8 cellular contexts compared by ENCODE assay signal in the genomic region with DNA sequence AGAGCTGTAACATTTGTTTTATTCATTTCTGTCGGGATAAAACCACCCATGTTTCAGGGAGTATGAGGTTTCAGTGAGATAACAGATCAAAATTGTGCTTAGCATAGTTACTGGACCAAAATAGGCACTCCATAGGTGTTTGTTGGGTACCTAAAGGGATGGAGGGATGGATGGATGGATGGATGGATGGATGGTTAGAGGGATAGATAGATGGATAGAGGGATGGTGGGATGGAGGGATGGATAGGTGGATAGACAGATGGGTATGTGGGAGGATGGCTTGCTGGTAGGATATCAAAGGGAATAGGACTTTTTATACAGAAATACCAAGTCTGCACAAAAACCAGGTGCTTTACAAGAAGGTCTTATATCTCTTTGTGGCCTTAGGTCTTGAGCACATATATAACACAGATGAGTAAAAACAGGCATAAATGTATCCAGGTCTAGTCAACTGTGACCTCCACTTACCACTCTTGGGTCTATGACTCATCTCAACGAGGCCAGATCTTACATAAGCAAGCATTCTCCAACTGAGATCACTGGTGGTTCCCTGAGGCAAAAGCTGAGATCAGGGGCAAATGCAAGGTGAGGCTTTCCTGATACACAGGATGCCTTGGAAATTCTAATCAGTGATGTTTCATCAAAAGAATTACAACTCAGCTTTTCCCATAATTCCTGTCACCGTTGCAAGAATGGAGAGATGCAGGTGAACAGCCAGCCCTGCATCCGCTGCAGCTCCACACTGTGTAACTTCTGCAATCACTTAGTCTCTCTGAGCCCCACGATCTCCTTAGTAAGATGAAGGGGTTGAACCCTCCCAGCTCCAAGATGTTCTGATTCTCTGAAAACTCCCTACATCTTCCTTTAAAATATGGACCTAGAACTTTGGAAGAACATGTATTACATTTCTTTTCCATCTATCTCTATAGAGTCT. TPM values are rescaled to one million over a fixed set of nuclear protein-coding genes. Genes with fewer than 3 reads are reported as not detected.
DNase-seq lines count a peak whose midpoint lies in the region; ATAC-seq, FAIRE-seq and TF ChIP-seq lines count a peak whose summit lies in the region.

No MANE protein-coding gene starts in this region.

- CTCF ChIA-PET in activated CD8-positive, alpha-beta memory T cell treated with anti-CD3 and anti-CD28 coated beads, Interleukin-2, amount 10 ng/mL, durations not matched to agents 7 days and 5 days (lab: Charles Lee) = interaction anchor here (0.8 to 1.4 kb wide), 3 partner anchors 10 to 64 kb away, joined by 3 to 4 read pairs (median 4); a partner anchor contains a TSS
- CTCF ChIA-PET in HepG2 (lab: Yijun Ruan, JAX; ENCODE audit: low intra/inter-chr PET ratio, low total read pairs) (no interaction called here), A673 (lab: Charles Lee) (no interaction called here)

- TF ChIP-seq CTCF in HepG2 (CRISPR knock-in tag; IDR thresholded peaks at IDR 0.05) (no peak), A673 (conservative IDR thresholded peaks at IDR 0.05; ENCODE audit: low read depth, low read length) (no peak)

- no peak for TF ChIP-seq EP300 in HepG2 (IDR thresholded peaks at IDR 0.05; ENCODE audit: low read depth in 2 of 2, low read length in 2 of 2)
- no peak for TF ChIP-seq EP300 in HepG2 (CRISPR knock-in tag; IDR thresholded peaks at IDR 0.05; ENCODE audit: borderline replicate concordance)

- H3K4me3 Mint-ChIP-seq in activated CD8-positive, alpha-beta memory T cell treated with anti-CD3 and anti-CD28 coated beads, Interleukin-2, amount 10 ng/mL, durations not matched to agents 7 days and 5 days = no peak overlapping the region

- ATAC-seq in activated CD8-positive, alpha-beta memory T cell treated with anti-CD3 and anti-CD28 coated beads, Interleukin-2, amount 10 ng/mL, durations not matched to agents 7 days and 5 days = peak; percentile 96
- peak; percentile 67 for ATAC-seq in HG02798 (IDR thresholded peaks at IDR 0.05; ENCODE audit: poor library complexity, unreplicated experiment)
- no peak for ATAC-seq in HepG2

- no peaks in the 10 kb centered on the region for H3K79me2 ChIP-seq in HepG2 (ENCODE audit: insufficient read depth, low read length)

- POLR2A ChIA-PET in HepG2 (lab: Yijun Ruan, JAX) (no interaction called here), A673 (lab: Charles Lee; ENCODE audit: low non-redundant PET) (no interaction called here)

- no peaks in the 10 kb centered on the region for H3K36me3 Mint-ChIP-seq in activated CD8-positive, alpha-beta memory T cell treated with anti-CD3 and anti-CD28 coated beads, Interleukin-2, amount 10 ng/mL, durations not matched to agents 7 days and 5 days

- H3K9me3 ChIP-seq in HepG2 (ENCODE audit: low read length) = no peaks in the 10 kb centered on the region
- H3K9me3 ChIP-seq in A673 (ENCODE audit: low read depth, low read length, poor library complexity, severe bottlenecking) = no peaks in the 10 kb centered on the region

- peaks cover 68% of the 10 kb centered on the region for H3K27me3 Mint-ChIP-seq in activated CD8-positive, alpha-beta memory T cell treated with anti-CD3 and anti-CD28 coated beads, Interleukin-2, amount 10 ng/mL, durations not matched to agents 7 days and 5 days

- H3K27ac ChIP-seq in HepG2 (ENCODE audit: extremely low read length, insufficient read depth, low read length) = no peak overlapping the region
- no peak overlapping the region for H3K27ac ChIP-seq in A673 (ENCODE audit: low read depth, low read length, poor library complexity, severe bottlenecking)

- no peak overlapping the region for H3K4me3 ChIP-seq in HepG2 (replicated peaks in 1 of 3; ENCODE audit: insufficient read depth in 1 of 3, low read depth in 2 of 3, low read length in 3 of 3)
- no peak overlapping the region for H3K4me3 ChIP-seq in A673 (ENCODE audit: low read depth, low read length, poor library complexity, severe bottlenecking)

- H2AFZ ChIP-seq in HepG2 (ENCODE audit: low read length) = no peak overlapping the region

- 24% methylated on average over 5 of the region's 5 CpGs for WGBS in HepG2 (ENCODE audit: low lambda C conversion rate)

- H4K20me1 ChIP-seq in HepG2 (ENCODE audit: insufficient read depth, low read length) = no peaks in the 10 kb centered on the region

- no peak for TF ChIP-seq RAD21 in HepG2 (CRISPR knock-in tag; IDR thresholded peaks at IDR 0.05)

- in situ Hi-C loops in HepG2 (cut with HindIII; ENCODE audit: extremely low pct_ligation_motif_present, low pct_unique_long_range_greater_than_20kb) = no loop called here

- no peak overlapping the region for H3K27ac Mint-ChIP-seq in activated CD8-positive, alpha-beta memory T cell treated with anti-CD3 and anti-CD28 coated beads, Interleukin-2, amount 10 ng/mL, durations not matched to agents 7 days and 5 days

- intact Hi-C loops in HepG2 (cut with micrococcal nuclease; ENCODE audit: unreplicated experiment) (no loop called here), A673 (cut with micrococcal nuclease; ENCODE audit: unreplicated experiment) (no loop called here)

- FAIRE-seq in HepG2 (lab: Jason Lieb, UNC) = no peak

- no peaks in the 10 kb centered on the region; a peak in 1 of 5 replicates for H3K27me3 ChIP-seq in HepG2 (ENCODE audit: control insufficient read depth in 1 of 2, insufficient read depth in 2 of 2, low read length in 2 of 2)
- no peaks in the 10 kb centered on the region for H3K27me3 ChIP-seq in A673 (replicated peaks; ENCODE audit: insufficient read depth, low read depth, low read length, poor library complexity)

- H3K9me3 Mint-ChIP-seq in activated CD8-positive, alpha-beta memory T cell treated with anti-CD3 and anti-CD28 coated beads, Interleukin-2, amount 10 ng/mL, durations not matched to agents 7 days and 5 days (ENCODE audit: low read depth) = no peaks in the 10 kb centered on the region

- peaks cover 18% of the 10 kb centered on the region for H3K4me1 Mint-ChIP-seq in activated CD8-positive, alpha-beta memory T cell treated with anti-CD3 and anti-CD28 coated beads, Interleukin-2, amount 10 ng/mL, durations not matched to agents 7 days and 5 days

- H3K4me2 ChIP-seq in HepG2 (ENCODE audit: low read depth, low read length) = no peak overlapping the region

- peak; percentile 76 for DNase-seq in activated CD8-positive, alpha-beta memory T cell treated with anti-CD3 and anti-CD28 coated beads, Interleukin-2, amount 10 ng/mL, durations not matched to agents 7 days and 5 days
- DNase-seq in activated CD8-positive, alpha-beta memory T cell treated with anti-CD3 and anti-CD28 coated beads for 24 hours = no peak
- peak; percentile 75 for DNase-seq in RPMI7951 (ENCODE audit: low read depth)
- peak; percentile 20 for DNase-seq in HepG2 (ENCODE audit: low spot score)
- no peak for DNase-seq in A673 (ENCODE audit: low spot score)
- DNase-seq in NCI-H510A (lab: John Stamatoyannopoulos, UW) = no peak
- DNase-seq in occipital lobe (lab: John Stamatoyannopoulos, UW) = no peak

- no peak overlapping the region for H3K9ac ChIP-seq in HepG2 (ENCODE audit: insufficient read depth, low read depth, low read length)

- H3K36me3 ChIP-seq in HepG2 (replicated peaks in 1 of 2; ENCODE audit: control insufficient read depth in 1 of 2, insufficient read depth in 2 of 2, low read length in 2 of 2) (no peaks in the 10 kb centered on the region), A673 (ENCODE audit: insufficient read depth, low read length, poor library complexity, severe bottlenecking) (no peaks in the 10 kb centered on the region)

- H3K4me1 ChIP-seq in HepG2 (ENCODE audit: insufficient read depth, low read length) = peaks cover 22% of the 10 kb centered on the region
- no peaks in the 10 kb centered on the region for H3K4me1 ChIP-seq in A673 (ENCODE audit: insufficient read depth, low read length, poor library complexity, severe bottlenecking)

- no peak for TF ChIP-seq POLR2A in HepG2 (IDR thresholded peaks at IDR 0.05; ENCODE audit: insufficient read depth in 1 of 2, low read depth in 2 of 2, low read length in 2 of 2)

- BruUV-seq in HepG2 (replicated peaks; lab: Mats Ljungman, UMichigan) = no TSS peak
- BruUV-seq in A673 (replicated peaks; lab: Mats Ljungman, UMichigan) = no TSS peak

RNA-seq across cellular contexts. Expression of a gene that starts 32.0 kb away (rescaled TPM):
- under 1 TPM; 0.20 to 0.30 TPM for total RNA-seq in activated CD8-positive, alpha-beta memory T cell treated with anti-CD3 and anti-CD28 coated beads, Interleukin-2, amount 10 ng/mL, durations not matched to agents 7 days and 5 days
- total RNA-seq in RPMI7951 (2014; rRNA removed; shearing (Covaris generic)) = 0.12 and 0.20 TPM in 2 replicates
- total RNA-seq in HepG2 (2016; rRNA removed; fragmentation: Illumina TruSeq; extraction: Trizol) = 0.18 and 0.27 TPM in 2 replicates
- total RNA-seq in HepG2 (2016; cell fraction: cytosol; rRNA removed; fragmentation: Illumina TruSeq; extraction: Trizol; ENCODE audit: low read depth) = not detected in 2 replicates
- 0.18 and 0.22 TPM in 2 replicates for total RNA-seq in HepG2 (2016; cell fraction: insoluble cytoplasmic fraction; rRNA removed; fragmentation: Illumina TruSeq; extraction: Trizol)
- total RNA-seq in HepG2 (2016; cell fraction: membrane; rRNA removed; fragmentation: Illumina TruSeq; extraction: Trizol) = 0.19 and 0.21 TPM in 2 replicates
- 0.09 and 0.12 TPM in 2 replicates for total RNA-seq in HepG2 (2016; cell fraction: nucleus; rRNA removed; fragmentation: Illumina TruSeq; extraction: Trizol)
- polyA plus RNA-seq in HepG2 (2011; rRNA removed) = 22.8 and 24.0 TPM in 2 replicates
- polyA plus RNA-seq in HepG2 (2011; cell fraction: cytosol; rRNA removed) = 26.7 and 29.6 TPM in 2 replicates
- polyA plus RNA-seq in HepG2 (2011; cell fraction: nucleus; rRNA removed) = 4.9 and 6.8 TPM in 2 replicates
- polyA plus RNA-seq in HepG2 (2012) = 10.9 and 16.0 TPM in 2 replicates
- 0.05 TPM in 1 of 2 replicates, not detected in the other for polyA plus RNA-seq in HepG2 (2016; cell fraction: cytosol; fragmentation: Illumina TruSeq; extraction: Trizol; ENCODE audit: low read depth)
- 0.32 and 0.41 TPM in 2 replicates for polyA plus RNA-seq in HepG2 (2016; cell fraction: insoluble cytoplasmic fraction; fragmentation: Illumina TruSeq; extraction: Trizol; ENCODE audit: low read depth)
- 0.07 and 0.11 TPM in 2 replicates for polyA plus RNA-seq in HepG2 (2016; cell fraction: membrane; fragmentation: Illumina TruSeq; extraction: Trizol; ENCODE audit: low read depth)
- 0.18 and 0.37 TPM in 2 replicates for polyA plus RNA-seq in HepG2 (2016; cell fraction: nucleus; fragmentation: Illumina TruSeq; extraction: Trizol; ENCODE audit: insufficient read depth, low read depth)
- 0.65 and 54.4 TPM in 2 replicates for polyA minus RNA-seq in HepG2 (2011; rRNA and poly(A)+ RNA removed; ENCODE audit: low replicate concordance)
- polyA minus RNA-seq in HepG2 (2011; cell fraction: cytosol; rRNA and poly(A)+ RNA removed) = 6.2 and 10.5 TPM in 2 replicates
- polyA minus RNA-seq in HepG2 (2011; cell fraction: nucleus; rRNA and poly(A)+ RNA removed) = 2.2 and 3.5 TPM in 2 replicates
- total RNA-seq in A673 (2021) = 0.09 and 0.11 TPM in 2 replicates
- total RNA-seq in occipital lobe = 4.7 TPM

RNA-seq across cellular contexts. Expression of a gene that starts 56.1 kb away (rescaled TPM):
- total RNA-seq in activated CD8-positive, alpha-beta memory T cell treated with anti-CD3 and anti-CD28 coated beads, Interleukin-2, amount 10 ng/mL, durations not matched to agents 7 days and 5 days = 10 to 100 TPM; 33.2 to 33.4 TPM
- total RNA-seq in RPMI7951 (2014; rRNA removed; shearing (Covaris generic)) = 18.7 and 20.1 TPM in 2 replicates
- total RNA-seq in HepG2 (2016; rRNA removed; fragmentation: Illumina TruSeq; extraction: Trizol) = 19.7 and 26.3 TPM in 2 replicates
- 9.5 and 9.6 TPM in 2 replicates for total RNA-seq in HepG2 (2016; cell fraction: cytosol; rRNA removed; fragmentation: Illumina TruSeq; extraction: Trizol; ENCODE audit: low read depth)
- total RNA-seq in HepG2 (2016; cell fraction: insoluble cytoplasmic fraction; rRNA removed; fragmentation: Illumina TruSeq; extraction: Trizol) = 17.2 and 24.4 TPM in 2 replicates
- 7.9 and 8.4 TPM in 2 replicates for total RNA-seq in HepG2 (2016; cell fraction: membrane; rRNA removed; fragmentation: Illumina TruSeq; extraction: Trizol)
- total RNA-seq in HepG2 (2016; cell fraction: nucleus; rRNA removed; fragmentation: Illumina TruSeq; extraction: Trizol) = 15.7 and 18.2 TPM in 2 replicates
- 12.2 and 13.9 TPM in 2 replicates for polyA plus RNA-seq in HepG2 (2011; rRNA removed)
- 5.6 and 7.2 TPM in 2 replicates for polyA plus RNA-seq in HepG2 (2011; cell fraction: cytosol; rRNA removed)
- 7.5 and 7.6 TPM in 2 replicates for polyA plus RNA-seq in HepG2 (2011; cell fraction: nucleus; rRNA removed)
- polyA plus RNA-seq in HepG2 (2012) = 7.5 and 7.9 TPM in 2 replicates
- polyA plus RNA-seq in HepG2 (2016; cell fraction: cytosol; fragmentation: Illumina TruSeq; extraction: Trizol; ENCODE audit: low read depth) = 0.67 and 1.0 TPM in 2 replicates
- 11.7 and 12.0 TPM in 2 replicates for polyA plus RNA-seq in HepG2 (2016; cell fraction: insoluble cytoplasmic fraction; fragmentation: Illumina TruSeq; extraction: Trizol; ENCODE audit: low read depth)
- 1.4 and 1.6 TPM in 2 replicates for polyA plus RNA-seq in HepG2 (2016; cell fraction: membrane; fragmentation: Illumina TruSeq; extraction: Trizol; ENCODE audit: low read depth)
- 16.9 and 17.5 TPM in 2 replicates for polyA plus RNA-seq in HepG2 (2016; cell fraction: nucleus; fragmentation: Illumina TruSeq; extraction: Trizol; ENCODE audit: insufficient read depth, low read depth)
- 26.2 and 75.0 TPM in 2 replicates for polyA minus RNA-seq in HepG2 (2011; rRNA and poly(A)+ RNA removed; ENCODE audit: low replicate concordance)
- polyA minus RNA-seq in HepG2 (2011; cell fraction: cytosol; rRNA and poly(A)+ RNA removed) = 11.7 and 13.3 TPM in 2 replicates
- polyA minus RNA-seq in HepG2 (2011; cell fraction: nucleus; rRNA and poly(A)+ RNA removed) = 20.0 and 20.3 TPM in 2 replicates
- total RNA-seq in A673 (2021) = 30.7 and 33.4 TPM in 2 replicates
- 9.2 TPM for total RNA-seq in occipital lobe

Comparison
In these comparisons a context has a peak if more than half of its experiments do, and no peak if none do; other contexts are left out.
1. DNase-seq: peak in activated CD8-positive, alpha-beta memory T cell treated with anti-CD3 and anti-CD28 coated beads, Interleukin-2, amount 10 ng/mL, durations not matched to agents 7 days and 5 days (single experiment), RPMI7951 (single experiment) and HepG2 (single experiment); none in activated CD8-positive, alpha-beta memory T cell treated with anti-CD3 and anti-CD28 coated beads for 24 hours (single experiment), A673 (single experiment), NCI-H510A (single experiment) and occipital lobe (single experiment).